In genomic region chr11:59551651-59552521, GRCh38 we compare ENCODE assay signal across 8 cellular contexts. TPM values are rescaled to one million over a fixed set of nuclear protein-coding genes. Genes with fewer than 3 reads are reported as not detected.
DNase-seq lines count a peak whose midpoint lies in the region; ATAC-seq and TF ChIP-seq lines count a peak whose summit lies in the region.

No MANE protein-coding gene starts in this region.

- ATAC-seq in HG02623 (IDR thresholded peaks at IDR 0.05; ENCODE audit: unreplicated experiment), result no peak
- no peak for ATAC-seq in HG03039 (IDR thresholded peaks at IDR 0.05; ENCODE audit: unreplicated experiment)

- DNase-seq in AG08395 (ENCODE audit: low spot score), result peak; percentile 32
- DNase-seq in HCEC 1CT, result peak; percentile 80
- DNase-seq in RPMI7951 (ENCODE audit: low read depth), result peak; percentile 73
- no peak for DNase-seq in colonic mucosa
- peak; percentile 73 for DNase-seq in medulla oblongata (ENCODE audit: extremely low spot score)
- DNase-seq in tibial nerve (ENCODE audit: low spot score in 2 of 2), result peak in 1 of 2 donors; percentile 57

- intact Hi-C loops in colonic mucosa (cut with DNase I), result no loop called here

- H3K27me3 ChIP-seq in colonic mucosa, result no peaks in the 10 kb centered on the region
- no peaks in the 10 kb centered on the region for H3K27me3 ChIP-seq in tibial nerve

- 19 to 22% methylated on average over 30 of the region's 30 CpGs for WGBS in tibial nerve, 2 donors

- no peaks in the 10 kb centered on the region for H3K4me1 ChIP-seq in colonic mucosa
- peaks cover 0 to 37% (median 2%) of the 10 kb centered on the region in 4 donors for H3K4me1 ChIP-seq in tibial nerve

- peak overlapping the region; percentile 56 to 70 for H3K9ac ChIP-seq in colonic mucosa (ENCODE audit: low read depth in 2 of 2, low read length in 2 of 2)

- H3K9me3 ChIP-seq in colonic mucosa, result no peaks in the 10 kb centered on the region
- H3K9me3 ChIP-seq in tibial nerve, result no peaks in the 10 kb centered on the region

- TF ChIP-seq CTCF in colonic mucosa (IDR thresholded peaks at IDR 0.05), result no peak
- no peak for TF ChIP-seq CTCF in tibial nerve (IDR thresholded peaks at IDR 0.05)

- TF ChIP-seq EP300 in tibial nerve (IDR thresholded peaks at IDR 0.05), result no peak

- H3K36me3 ChIP-seq in colonic mucosa (no peaks in the 10 kb centered on the region), tibial nerve (no peaks in the 10 kb centered on the region)

- H3K27ac ChIP-seq in colonic mucosa, result peak overlapping the region; percentile 83
- H3K27ac ChIP-seq in tibial nerve, result peak overlapping the region; percentile 76 to 92 (median 86)

- no peak for TF ChIP-seq POLR2A in tibial nerve (IDR thresholded peaks at IDR 0.05)

- H3K4me3 ChIP-seq in colonic mucosa (peak overlapping the region; percentile 59), tibial nerve (peak overlapping the region; percentile 43 to 69 (median 52))

RNA-seq across cellular contexts. Expression of gene OR4D9, which starts 40.5 kb away (rescaled TPM):
- total RNA-seq in RPMI7951 (2014; rRNA removed; shearing (Covaris generic)), result not detected in 2 replicates
- total RNA-seq in colonic mucosa, result not detected
- total RNA-seq in tibial nerve, result not detected

RNA-seq across cellular contexts. Expression of gene OR4D11, which starts 48.5 kb away (rescaled TPM):
- total RNA-seq in RPMI7951 (2014; rRNA removed; shearing (Covaris generic)), result not detected in 2 replicates
- total RNA-seq in colonic mucosa (not detected), tibial nerve (not detected)
